ENCODE assay signal across 9 cellular contexts in the genomic region with DNA sequence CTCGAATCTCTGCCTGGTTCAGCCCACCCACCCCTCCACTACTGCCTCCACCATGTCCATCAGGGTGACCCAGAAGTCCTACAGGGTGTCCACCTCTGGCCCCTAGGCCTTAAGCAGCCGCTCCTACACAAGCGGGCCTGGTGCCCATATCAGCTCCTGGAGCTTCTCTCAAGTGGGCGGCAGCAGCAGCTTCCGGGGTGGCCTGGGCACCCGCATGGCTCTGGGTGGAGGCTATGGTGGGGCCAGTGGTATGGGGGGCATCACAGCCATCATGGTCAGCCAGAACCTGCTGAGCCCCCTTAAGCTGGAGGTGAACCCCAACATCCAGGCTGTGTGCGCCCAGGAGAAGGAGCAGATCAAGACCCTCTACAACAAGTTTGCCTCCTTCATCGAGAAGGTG. TPM values are rescaled to one million over a fixed set of nuclear protein-coding genes. Genes with fewer than 3 reads are reported as not detected.
"Had no signal": no experiment of that assay in that cellular context is flagged by ENCODE, and none has a peak within 500 bp of the region (broad histone marks: within the 10 kb centered on the region; RNA-seq: fewer than 3 reads in every experiment).

No MANE protein-coding gene starts in this region.

- H3K4me3 ChIP-seq: GM23338, HAP-1 had no signal

- H3K27ac ChIP-seq: HL-60 had no signal

- H3K4me2 ChIP-seq: GM23338 had no signal

- H3K9me3 Mint-ChIP-seq: GM23338, HFFc6, IgD-negative memory B cell had no signal

- H3K36me3 ChIP-seq: HAP-1 had no signal

- H2AFZ ChIP-seq: GM23338 had no signal

- ATAC-seq: GM23338, HCT116, HepG2 had no signal

- DNase-seq: H7, HFFc6, KBM-7 had no signal

- H3K27ac Mint-ChIP-seq: GM23338, HFFc6, IgD-negative memory B cell had no signal

- H3K9me3 ChIP-seq: HAP-1 had no signal

- H3K4me3 Mint-ChIP-seq: GM23338, HFFc6, IgD-negative memory B cell had no signal

- FAIRE-seq: HepG2 had no signal

RNA-seq across cellular contexts. Expression of a gene that starts 3.0 kb away (rescaled TPM):
- total RNA-seq: HepG2 had no signal
- polyA plus RNA-seq: IgD-negative memory B cell had no signal
